In genomic region chr12:75389706-75390105, GRCh38 we compare ENCODE assay signal across 11 cellular contexts. TPM values are rescaled to one million over a fixed set of nuclear protein-coding genes. Genes with fewer than 3 reads are reported as not detected.
A peak's percentile ranks its signal among the peaks of the same experiment; 100 is the strongest.
DNase-seq lines count a peak whose midpoint lies in the region; ATAC-seq and TF ChIP-seq lines count a peak whose summit lies in the region.
"Had no signal": no experiment of that assay in that cellular context is flagged by ENCODE, and none has a peak within 500 bp of the region (broad histone marks: within the 10 kb centered on the region; RNA-seq: fewer than 3 reads in every experiment).

No MANE protein-coding gene starts in this region.

- H3K4me1 Mint-ChIP-seq in central memory CD8-positive, alpha-beta T cell = peaks cover 38% of the 10 kb centered on the region
- H3K4me1 Mint-ChIP-seq in nephron progenitor cell = peaks cover 28% of the 10 kb centered on the region

- H3K36me3 ChIP-seq in A673 (ENCODE audit: insufficient read depth, low read length, poor library complexity, severe bottlenecking) (no peaks in the 10 kb centered on the region), MM.1S (replicated peaks; ENCODE audit: insufficient read depth, low read length) (no peaks in the 10 kb centered on the region)

- peak overlapping the region; percentile 70 for H3K27ac Mint-ChIP-seq in central memory CD8-positive, alpha-beta T cell (ENCODE audit: low read depth)
- no peak overlapping the region for H3K27ac Mint-ChIP-seq in nephron progenitor cell

- 0 out of 2 replicates have a peak, but pooled peaks cover 7% of the 10 kb centered on the region for H3K79me2 ChIP-seq in MM.1S (ENCODE audit: low read length)

- H3K4me3 ChIP-seq in A673 (ENCODE audit: low read depth, low read length, poor library complexity, severe bottlenecking) (peak overlapping the region; percentile 56), MM.1S (ENCODE audit: low read length) (peak overlapping the region; percentile 85)

- no peaks in the 10 kb centered on the region for H3K9me3 Mint-ChIP-seq in central memory CD8-positive, alpha-beta T cell
- H3K9me3 Mint-ChIP-seq in nephron progenitor cell = peaks cover 8% of the 10 kb centered on the region

- no peaks in the 10 kb centered on the region for H4K20me1 ChIP-seq in MM.1S (ENCODE audit: insufficient read depth, low read length)

- DNase-seq in A673 (ENCODE audit: low spot score) (no peak), MM.1S (peak; percentile 20), nephron progenitor cell (no peak), Ammon's horn (ENCODE audit: low spot score) (no peak), iPS-NIHi7 (ENCODE audit: extremely low spot score) (no peak)
- no peak for DNase-seq in central memory CD8-positive, alpha-beta T cell (ENCODE audit: low spot score in 2 of 2)
- DNase-seq: stimulated activated CD4-positive, alpha-beta T cell treated with anti-CD3 and anti-CD28 coated beads, Interleukin-4, amount 100 ng/mL, for 24 hours had no signal

- H3K9me3 ChIP-seq in A673 (ENCODE audit: low read depth, low read length, poor library complexity, severe bottlenecking) = no peaks in the 10 kb centered on the region
- H3K9me3 ChIP-seq in MM.1S (replicated peaks; ENCODE audit: insufficient read depth, low read length) = no peaks in the 10 kb centered on the region

- POLR2A ChIA-PET in A673 (lab: Charles Lee; ENCODE audit: low non-redundant PET) = no interaction called here

- no peak for ATAC-seq in central memory CD8-positive, alpha-beta T cell (replicated peaks; ENCODE audit: extremely low read depth, poor library complexity, severe bottlenecking)
- ATAC-seq in GM18870 (IDR thresholded peaks at IDR 0.05; ENCODE audit: unreplicated experiment) (no peak), HG03108 (IDR thresholded peaks at IDR 0.05; ENCODE audit: unreplicated experiment) (no peak)
- ATAC-seq: activated CD4-positive, CD25-positive, alpha-beta regulatory T cell treated with anti-CD3 and anti-CD28 coated beads, Interleukin-2, amount 50 U/mL, for 24 hours had no signal

- intact Hi-C loops in A673 (cut with micrococcal nuclease; ENCODE audit: unreplicated experiment) = loop anchor here (5.0 kb wide), 2 partner anchors 57 to 93 kb away; partner anchors contain the start of genes CAPS2, GLIPR1 and GLIPR1L1

- BruUV-seq in A673 (replicated peaks; lab: Mats Ljungman, UMichigan) = no TSS peak

- H3K4me1 ChIP-seq in A673 (ENCODE audit: insufficient read depth, low read length, poor library complexity, severe bottlenecking) (peaks cover 9% of the 10 kb centered on the region), MM.1S (ENCODE audit: low read length) (peaks cover 15% of the 10 kb centered on the region)

- H3K9me2 ChIP-seq in MM.1S (replicated peaks; ENCODE audit: insufficient read depth, low read length) = no peaks in the 10 kb centered on the region

- H3K4me2 ChIP-seq in MM.1S (ENCODE audit: low read depth, low read length) = peak overlapping the region; percentile 90

- H3F3A ChIP-seq in MM.1S (ENCODE audit: insufficient read depth, low read length) = peaks cover 24% of the 10 kb centered on the region

- H3K36me3 Mint-ChIP-seq in central memory CD8-positive, alpha-beta T cell (ENCODE audit: insufficient read depth) = peaks cover 16% of the 10 kb centered on the region
- H3K36me3 Mint-ChIP-seq in nephron progenitor cell (ENCODE audit: low read depth) = peaks cover 5% of the 10 kb centered on the region

- H2AFZ ChIP-seq in MM.1S (ENCODE audit: low read length) = peak overlapping the region; percentile 80

- CTCF ChIA-PET in A673 (lab: Charles Lee) = no interaction called here

- H3K27ac ChIP-seq in A673 (ENCODE audit: low read depth, low read length, poor library complexity, severe bottlenecking) (no peak overlapping the region), MM.1S (ENCODE audit: low read length) (peak overlapping the region; percentile 85; the same call in 1 of the 2 replicates)

- peak overlapping the region; percentile 90 for H3K4me3 Mint-ChIP-seq in central memory CD8-positive, alpha-beta T cell
- peak overlapping the region; percentile 88 for H3K4me3 Mint-ChIP-seq in nephron progenitor cell

- H3K9ac ChIP-seq in MM.1S (ENCODE audit: low read length) = peak overlapping the region; percentile 66; the same call in 1 of the 2 replicates

- TF ChIP-seq CTCF in A673 (conservative IDR thresholded peaks at IDR 0.05; ENCODE audit: low read depth, low read length) (no peak), MM.1S (IDR thresholded peaks at IDR 0.05; ENCODE audit: low read length) (no peak), nephron progenitor cell (IDR thresholded peaks at IDR 0.05) (no peak)

- H3K27me3 ChIP-seq in A673 (replicated peaks; ENCODE audit: insufficient read depth, low read depth, low read length, poor library complexity) (no peaks in the 10 kb centered on the region), MM.1S (replicated peaks; ENCODE audit: insufficient read depth, low read length) (no peaks in the 10 kb centered on the region)

- H3K27me3 Mint-ChIP-seq in central memory CD8-positive, alpha-beta T cell = no peaks in the 10 kb centered on the region
- H3K27me3 Mint-ChIP-seq in nephron progenitor cell (ENCODE audit: low read depth, poor library complexity) = peaks cover 7% of the 10 kb centered on the region

RNA-seq across cellular contexts. Expression of gene GLIPR1L2, which starts 1.2 kb away (rescaled TPM):
- 0.28 TPM in 1 of 2 replicates, not detected in the other for total RNA-seq in A673 (2021)

RNA-seq across cellular contexts. Expression of gene GLIPR1L1, which starts 55.2 kb away (rescaled TPM):
- not detected in 2 replicates for total RNA-seq in A673 (2021)
- total RNA-seq: glomerular endothelial cell had no signal

RNA-seq across cellular contexts. Expression of gene CAPS2, which starts 59.6 kb away (rescaled TPM):
- 10.4 and 13.2 TPM in 2 replicates for total RNA-seq in A673 (2021)
